Comparison of ENCODE assay signal across 16 cellular contexts in the genomic region with DNA sequence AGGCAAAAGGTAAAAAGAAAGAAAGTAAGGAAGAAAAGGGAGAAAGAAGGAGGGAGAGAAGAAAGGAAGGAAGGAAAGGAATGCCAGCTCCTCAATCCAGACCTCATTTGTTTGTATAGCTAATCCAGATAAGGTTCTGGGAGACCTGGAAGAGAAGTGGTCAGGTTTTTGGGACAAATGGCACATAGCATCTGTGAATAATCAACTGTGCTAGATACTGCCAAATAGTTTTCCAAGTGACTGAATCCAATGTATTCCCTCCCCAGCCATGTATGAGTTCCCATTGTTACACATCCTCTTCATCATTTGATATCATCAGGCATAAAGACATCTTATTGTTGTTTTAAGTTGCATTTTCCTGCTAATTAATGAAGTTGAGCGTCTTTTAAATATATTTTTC. TPM values are rescaled to one million over a fixed set of nuclear protein-coding genes. Genes with fewer than 3 reads are reported as not detected.
A peak's percentile ranks its signal among the peaks of the same experiment; 100 is the strongest.
DNase-seq lines count a peak whose midpoint lies in the region; ATAC-seq lines count a peak whose summit lies in the region.
"Had no signal": no experiment of that assay in that cellular context is flagged by ENCODE, and none has a peak within 500 bp of the region (broad histone marks: within the 10 kb centered on the region; RNA-seq: fewer than 3 reads in every experiment).

No MANE protein-coding gene starts in this region.

- peaks cover 17% of the 10 kb centered on the region for H3K4me1 ChIP-seq in SJCRH30
- H3K4me1 ChIP-seq: ascending aorta had no signal

- H3K4me3 ChIP-seq in SJCRH30 (no peak overlapping the region), MG63 (no peak overlapping the region)
- H3K4me3 ChIP-seq: ascending aorta, mucosa of descending colon, spleen had no signal

- H3K36me3 ChIP-seq in SJCRH30 (no peaks in the 10 kb centered on the region), MG63 (no peaks in the 10 kb centered on the region)
- H3K36me3 ChIP-seq: ascending aorta, spleen had no signal

- ATAC-seq in sciatic nerve (peak; percentile 49), GM21786 (IDR thresholded peaks at IDR 0.05; ENCODE audit: unreplicated experiment) (no peak), HG02610 (IDR thresholded peaks at IDR 0.05; ENCODE audit: unreplicated experiment) (no peak), GM18909 (IDR thresholded peaks at IDR 0.05; ENCODE audit: poor library complexity, unreplicated experiment) (no peak)
- ATAC-seq: mucosa of descending colon had no signal

- H3K9me3 ChIP-seq in SJCRH30 (replicated peaks) (no peaks in the 10 kb centered on the region), MG63 (no peaks in the 10 kb centered on the region)
- H3K9me3 ChIP-seq: ascending aorta, mucosa of descending colon, spleen had no signal

- DNase-seq in GM03348 (ENCODE audit: low spot score) (peak; percentile 38), SJCRH30 (peak in 1 of 2 experiments; percentile 45), fibroblast of peridontal ligament (ENCODE audit: extremely low read depth) (peak; percentile 87), sciatic nerve (ENCODE audit: low spot score) (no peak), MG63 (no peak)
- DNase-seq: activated effector memory CD4-positive, alpha-beta T cell treated with Interleukin-2 at 50 U/mL for 16 hours; DMS79 treated with DMSO at 0.1 percent for 48 hours; effector CD4-positive, alpha-beta T cell; mucosa of descending colon; NCI-H446 treated with DMSO at 0.1 percent for 48 hours; spleen had no signal

- intact Hi-C loops in sciatic nerve (cut with DNase I): no loop called here

- H3K27me3 ChIP-seq in SJCRH30 (no peaks in the 10 kb centered on the region), MG63 (no peaks in the 10 kb centered on the region)
- H3K27me3 ChIP-seq: ascending aorta, spleen had no signal

- H3K27ac ChIP-seq in SJCRH30: peak overlapping the region; percentile 34; the same call in 1 of the 2 replicates
- H3K27ac ChIP-seq: ascending aorta, spleen, VCaP had no signal

RNA-seq across cellular contexts. Expression of a gene that starts 18.6 kb away (rescaled TPM):
- total RNA-seq in SJCRH30 (2014; rRNA removed; shearing (Covaris generic)): 3.8 and 5.4 TPM in 2 replicates
- total RNA-seq in sciatic nerve: 17.1 TPM
- 4.8 and 6.2 TPM in 2 replicates for total RNA-seq in MG63 (2014; rRNA removed; shearing (Covaris generic); ENCODE audit: low replicate concordance)

RNA-seq across cellular contexts. Expression of a gene that starts 53.6 kb away (rescaled TPM):
- total RNA-seq in SJCRH30 (2014; rRNA removed; shearing (Covaris generic)): 52.3 and 58.0 TPM in 2 replicates
- total RNA-seq in sciatic nerve: 46.6 TPM
- 50.9 and 68.0 TPM in 2 replicates for total RNA-seq in MG63 (2014; rRNA removed; shearing (Covaris generic); ENCODE audit: low replicate concordance)

Comparison
In these comparisons a context has a peak if more than half of its experiments do, and no peak if none do; other contexts are left out.
1. DNase-seq: peak in GM03348 (single experiment) and fibroblast of peridontal ligament (single experiment); none in sciatic nerve (single experiment) and MG63 (single experiment).